ENCODE assay signal across 9 cellular contexts in the genomic region with DNA sequence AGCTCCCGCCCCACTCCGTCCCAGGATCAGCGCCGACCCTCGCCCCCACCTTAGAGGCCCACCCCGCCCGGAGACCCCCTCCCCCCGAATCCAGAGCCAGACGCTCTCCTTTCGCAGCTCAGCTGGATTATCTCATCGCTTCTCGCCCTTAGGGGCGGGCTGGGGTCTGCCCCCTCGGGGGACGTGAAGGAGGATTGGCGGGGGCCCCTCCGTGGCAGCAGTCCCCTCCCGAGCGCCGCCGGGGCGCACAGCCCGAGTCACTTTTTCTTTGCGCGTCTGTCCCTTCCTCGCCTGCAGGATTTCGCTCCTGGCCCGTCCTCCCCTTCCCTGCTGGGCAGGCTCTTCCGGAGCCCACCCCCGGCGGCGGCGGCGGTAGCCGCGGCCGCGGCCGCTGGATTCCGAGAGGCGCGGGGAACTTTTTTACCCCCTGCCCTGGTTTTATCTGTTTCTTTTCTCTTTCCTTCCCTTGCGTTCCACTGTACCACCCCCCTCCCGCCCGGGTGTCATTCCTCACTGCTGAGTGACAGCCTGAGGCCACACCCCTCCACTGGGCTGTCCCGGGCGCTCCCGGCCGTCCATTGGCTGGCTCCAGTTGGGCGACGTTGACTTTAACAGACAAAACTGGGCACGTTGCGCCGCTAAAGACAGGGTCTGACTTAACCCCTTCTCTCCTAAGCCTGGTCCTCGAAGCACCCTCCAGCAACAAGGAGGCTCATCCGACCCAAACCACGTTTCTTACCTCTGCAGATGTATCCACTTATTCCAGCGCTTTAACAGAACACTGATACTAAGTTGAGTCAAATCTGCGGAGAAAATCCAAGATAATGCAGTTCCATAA. TPM values are rescaled to one million over a fixed set of nuclear protein-coding genes. Genes with fewer than 3 reads are reported as not detected.
DNase-seq lines count a peak whose midpoint lies in the region; ATAC-seq and TF ChIP-seq lines count a peak whose summit lies in the region.
"Had no signal": no experiment of that assay in that cellular context is flagged by ENCODE, and none has a peak within 500 bp of the region (broad histone marks: within the 10 kb centered on the region; RNA-seq: fewer than 3 reads in every experiment).

No MANE protein-coding gene starts in this region.

- no peaks in the 10 kb centered on the region for H3K36me3 ChIP-seq in CD8-positive, alpha-beta T cell (ENCODE audit: insufficient read depth, low read length)
- no peaks in the 10 kb centered on the region for H3K36me3 ChIP-seq in cardiac muscle cell
- H3K36me3 ChIP-seq in ovary, result no peaks in the 10 kb centered on the region

- no peak for TF ChIP-seq EP300 in ovary (IDR thresholded peaks at IDR 0.05)

- H3K4me1 Mint-ChIP-seq in CD8-positive, alpha-beta T cell (ENCODE audit: low read depth), result peaks cover 51% of the 10 kb centered on the region

- POLR2A ChIA-PET in CD8-positive, alpha-beta T cell (lab: Charles Lee), result no interaction called here

- H3K36me3 Mint-ChIP-seq in CD8-positive, alpha-beta T cell, result no peaks in the 10 kb centered on the region
- peaks cover 21 to 36% of the 10 kb centered on the region in 2 donors for H3K36me3 Mint-ChIP-seq in activated naive CD4-positive, alpha-beta T cell treated with anti-CD3 and anti-CD28 coated beads, Interleukin-2, amount 50 U/mL, for 72 hours

- H3K27me3 ChIP-seq in CD8-positive, alpha-beta T cell (ENCODE audit: insufficient read depth, low read length), result peaks cover 67% of the 10 kb centered on the region
- peaks cover 95% of the 10 kb centered on the region for H3K27me3 ChIP-seq in cardiac muscle cell
- peaks cover 16% of the 10 kb centered on the region for H3K27me3 ChIP-seq in ovary

- intact Hi-C loops in CD8-positive, alpha-beta T cell (cut with DNase I, micrococcal nuclease), result loop anchor here (1.0 to 5.0 kb wide), 3 partner anchors 60 to 697 kb away; partner anchors contain the start of gene RAB28 (in 2 of the 2)
- intact Hi-C loops in ovary (cut with DNase I), result loop anchor here in 2 of 4 donors (5.0 to 10.0 kb wide), 2 partner anchors 690 to 692 kb away; no protein-coding TSS in a partner anchor

- CTCF ChIA-PET in CD8-positive, alpha-beta T cell (lab: Charles Lee), result no interaction called here

- no peak for TF ChIP-seq POLR2A in ovary (IDR thresholded peaks at IDR 0.05)

- peaks cover 69% of the 10 kb centered on the region for H3K27me3 Mint-ChIP-seq in CD8-positive, alpha-beta T cell (ENCODE audit: low read depth)

- peaks cover 50% of the 10 kb centered on the region for H3K4me1 ChIP-seq in CD8-positive, alpha-beta T cell (ENCODE audit: insufficient read depth, low read length)
- H3K4me1 ChIP-seq in cardiac muscle cell (ENCODE audit: low read depth) (peaks cover 5% of the 10 kb centered on the region), ovary (ENCODE audit: insufficient read depth) (peaks cover 13% of the 10 kb centered on the region)

- no peak for TF ChIP-seq CTCF in CD8-positive, alpha-beta T cell (IDR thresholded peaks at IDR 0.05)
- TF ChIP-seq CTCF in cardiac muscle cell (IDR thresholded peaks at IDR 0.05; ENCODE audit: low read depth, low read length) (no peak), ovary (IDR thresholded peaks at IDR 0.05) (no peak)

- H3K4me3 ChIP-seq in CD8-positive, alpha-beta T cell (ENCODE audit: low read depth, low read length), result peak overlapping the region; percentile 47
- H3K4me3 ChIP-seq in cardiac muscle cell (peak overlapping the region; percentile 85), ovary (peak overlapping the region; percentile 42)

- H3K27ac Mint-ChIP-seq in CD8-positive, alpha-beta T cell, result no peak overlapping the region
- H3K27ac Mint-ChIP-seq in activated naive CD4-positive, alpha-beta T cell treated with anti-CD3 and anti-CD28 coated beads, Interleukin-2, amount 50 U/mL, for 72 hours, result peak overlapping the region; percentile 50 to 62

- no peak overlapping the region for H3K27ac ChIP-seq in CD8-positive, alpha-beta T cell (ENCODE audit: low read depth, low read length)
- no peak overlapping the region for H3K27ac ChIP-seq in cardiac muscle cell
- no peak overlapping the region for H3K27ac ChIP-seq in ovary

- peaks cover 4% of the 10 kb centered on the region for H3K9me3 Mint-ChIP-seq in CD8-positive, alpha-beta T cell
- H3K9me3 Mint-ChIP-seq in activated naive CD4-positive, alpha-beta T cell treated with anti-CD3 and anti-CD28 coated beads, Interleukin-2, amount 50 U/mL, for 72 hours, result no peaks in the 10 kb centered on the region

- H3K9me3 ChIP-seq in CD8-positive, alpha-beta T cell (ENCODE audit: low read length), result no peaks in the 10 kb centered on the region
- H3K9me3 ChIP-seq in cardiac muscle cell (ENCODE audit: low read depth), result no peaks in the 10 kb centered on the region
- no peaks in the 10 kb centered on the region for H3K9me3 ChIP-seq in ovary

- no peak for ATAC-seq in CD8-positive, alpha-beta T cell
- ATAC-seq in GM19395 (IDR thresholded peaks at IDR 0.05; ENCODE audit: unreplicated experiment) (peak; percentile 51), HG03457 (IDR thresholded peaks at IDR 0.05; ENCODE audit: unreplicated experiment) (peak; percentile 45)
- peak; percentile 39 to 66 for ATAC-seq in activated naive CD4-positive, alpha-beta T cell treated with anti-CD3 and anti-CD28 coated beads, Interleukin-2, amount 50 U/mL, for 72 hours

- 1 to 2% (median 2%) methylated on average over 55 to 59 of the region's 59 CpGs for WGBS in ovary, 3 donors

- peak overlapping the region; percentile 77 for H3K4me3 Mint-ChIP-seq in CD8-positive, alpha-beta T cell

- no peak for DNase-seq in CD8-positive, alpha-beta T cell
- peak; percentile 87 to 95 for DNase-seq in NCI-H526 (lab: John Stamatoyannopoulos, UW)
- peak in 1 of 2 donors; percentile 48 for DNase-seq in activated naive CD4-positive, alpha-beta T cell treated with anti-CD3 and anti-CD28 coated beads, Interleukin-2, amount 50 U/mL, for 72 hours (ENCODE audit: low spot score in 2 of 2)
- DNase-seq in cardiac muscle cell (ENCODE audit: low read depth in 1 of 2, low spot score in 1 of 2), result peak; percentile 72 to 86
- DNase-seq in ovary, result peak in 3 of 5 donors; percentile 45 to 55 (median 49)
- DNase-seq in superior temporal gyrus (ENCODE audit: extremely low spot score), result no peak

RNA-seq across cellular contexts. Expression of gene NKX3-2, which starts 0.5 kb away (rescaled TPM):
- not detected for total RNA-seq in CD8-positive, alpha-beta T cell
- total RNA-seq in activated naive CD4-positive, alpha-beta T cell treated with anti-CD3 and anti-CD28 coated beads, Interleukin-2, amount 50 U/mL, for 72 hours, result not detected
- total RNA-seq in cardiac muscle cell (0.39 and 0.45 TPM in 2 replicates), ovary (1 to 10 TPM in 1 of 7 donors, under 1 TPM in 5, not detected in 1; 0.10 to 1.4 (median 0.49) TPM)
- polyA plus RNA-seq in cardiac muscle cell (not detected in 2 replicates), ovary (under 1 TPM; 0.10 to 0.21 TPM)
- total RNA-seq: T-helper 2 cell treated with Interferon-gamma antibody and Interleukin-4, amounts not matched to agents 100 ng/mL and 5 ng/mL, for 36 hours had no signal

Comparison
In these comparisons a context has a peak if more than half of its experiments do, and no peak if none do; other contexts are left out.
1. DNase-seq: peak in NCI-H526 (2 of 2), cardiac muscle cell (2 of 2) and ovary (3 of 5); none in CD8-positive, alpha-beta T cell (0 of 7) and superior temporal gyrus (single experiment).
2. Peak in every context shown above with its lines, with median percentiles within 50 percentile points of each other: H3K4me3 ChIP-seq.